In genomic region chr1:246166841-246167240, GRCh38 we compare ENCODE assay signal across 15 cellular contexts.
DNase-seq lines count a peak whose midpoint lies in the region; TF ChIP-seq lines count a peak whose summit lies in the region.
"Had no signal": no experiment of that assay in that cellular context is flagged by ENCODE, and none has a peak within 500 bp of the region (broad histone marks: within the 10 kb centered on the region; RNA-seq: fewer than 3 reads in every experiment).

No MANE protein-coding gene starts in this region.

- no peak overlapping the region for H3K4me3 ChIP-seq in CD8-positive, alpha-beta memory T cell (ENCODE audit: low read length)
- H3K4me3 ChIP-seq: BLaER1, GM23338 had no signal

- no peaks in the 10 kb centered on the region for H3K27me3 Mint-ChIP-seq in CD8-positive, alpha-beta memory T cell
- no peaks in the 10 kb centered on the region for H3K27me3 Mint-ChIP-seq in glutamatergic neuron (ENCODE audit: unreplicated experiment)
- H3K27me3 Mint-ChIP-seq in activated CD4-positive, alpha-beta memory T cell treated with anti-CD3 and anti-CD28 coated beads, Interleukin-2, amount 10 ng/mL, durations not matched to agents 7 days and 5 days = no peaks in the 10 kb centered on the region

- TF ChIP-seq CTCF in glutamatergic neuron (IDR thresholded peaks at IDR 0.05; ENCODE audit: partially characterized antibody, unreplicated experiment) = no peak

- no peaks in the 10 kb centered on the region for H3K9me3 ChIP-seq in CD8-positive, alpha-beta memory T cell (ENCODE audit: low read length)
- H3K9me3 ChIP-seq: BLaER1 had no signal

- H3K4me1 ChIP-seq in CD8-positive, alpha-beta memory T cell (ENCODE audit: insufficient read depth, low read length) = no peaks in the 10 kb centered on the region
- H3K4me1 ChIP-seq: BLaER1 had no signal

- POLR2A ChIA-PET in CD8-positive, alpha-beta memory T cell (lab: Charles Lee) = no interaction called here
- POLR2A ChIA-PET in activated CD4-positive, alpha-beta memory T cell treated with anti-CD3 and anti-CD28 coated beads, Interleukin-2, amount 10 ng/mL, durations not matched to agents 7 days and 5 days (lab: Charles Lee) = no interaction called here

- no peaks in the 10 kb centered on the region for H3K27me3 ChIP-seq in CD8-positive, alpha-beta memory T cell (ENCODE audit: insufficient read depth, low read length, poor library complexity, severe bottlenecking)
- H3K27me3 ChIP-seq: BLaER1 had no signal

- DNase-seq in DMS53 (lab: John Stamatoyannopoulos, UW) (peak; percentile 62), DMS53 treated with DMSO at 0.1 percent for 48 hours (lab: John Stamatoyannopoulos, UW; ENCODE audit: unreplicated experiment) (no peak), NCI-H748 treated with DMSO at 0.1 percent for 48 hours (lab: John Stamatoyannopoulos, UW) (peak; percentile 76), glutamatergic neuron (no peak), cardiac septum (ENCODE audit: low spot score) (no peak), amniotic stem cell (lab: John Stamatoyannopoulos, UW) (no peak)
- DNase-seq in CD8-positive, alpha-beta memory T cell = no peak
- no peak for DNase-seq in activated CD4-positive, alpha-beta memory T cell treated with anti-CD3 and anti-CD28 coated beads, Interleukin-2, amount 10 ng/mL, durations not matched to agents 7 days and 5 days
- DNase-seq: 8988T, GF-D8, NCI-H1694 treated with DMSO at 0.1 percent for 48 hours, Right ventricle myocardium superior had no signal

- no peak overlapping the region for H3K27ac Mint-ChIP-seq in CD8-positive, alpha-beta memory T cell
- peak overlapping the region; percentile 14 for H3K27ac Mint-ChIP-seq in glutamatergic neuron (ENCODE audit: unreplicated experiment)
- no peak overlapping the region for H3K27ac Mint-ChIP-seq in activated CD4-positive, alpha-beta memory T cell treated with anti-CD3 and anti-CD28 coated beads, Interleukin-2, amount 10 ng/mL, durations not matched to agents 7 days and 5 days
- H3K27ac Mint-ChIP-seq: GM23338; T-helper 1 cell treated with Interleukin-12 subunit alpha and Interleukin-12 subunit beta and Interleukin-4 antibody, amounts not matched to agents 30 μg/mL and 1 μg/mL, for 36 hours had no signal

- H3K36me3 Mint-ChIP-seq in CD8-positive, alpha-beta memory T cell = peaks cover 4 to 11% (median 11%) of the 10 kb centered on the region in 3 donors
- no peaks in the 10 kb centered on the region for H3K36me3 Mint-ChIP-seq in glutamatergic neuron (ENCODE audit: unreplicated experiment)
- H3K36me3 Mint-ChIP-seq in activated CD4-positive, alpha-beta memory T cell treated with anti-CD3 and anti-CD28 coated beads, Interleukin-2, amount 10 ng/mL, durations not matched to agents 7 days and 5 days (ENCODE audit: low read depth) = no peaks in the 10 kb centered on the region

- H3K9me3 Mint-ChIP-seq in CD8-positive, alpha-beta memory T cell = no peaks in the 10 kb centered on the region
- H3K9me3 Mint-ChIP-seq in glutamatergic neuron (ENCODE audit: unreplicated experiment) = no peaks in the 10 kb centered on the region
- H3K9me3 Mint-ChIP-seq in activated CD4-positive, alpha-beta memory T cell treated with anti-CD3 and anti-CD28 coated beads, Interleukin-2, amount 10 ng/mL, durations not matched to agents 7 days and 5 days = no peaks in the 10 kb centered on the region
- H3K9me3 Mint-ChIP-seq: GM23338; T-helper 1 cell treated with Interleukin-12 subunit alpha and Interleukin-12 subunit beta and Interleukin-4 antibody, amounts not matched to agents 30 μg/mL and 1 μg/mL, for 36 hours had no signal

- no peaks in the 10 kb centered on the region for H3K4me1 Mint-ChIP-seq in CD8-positive, alpha-beta memory T cell
- peaks cover 16% of the 10 kb centered on the region for H3K4me1 Mint-ChIP-seq in glutamatergic neuron (ENCODE audit: low read depth, unreplicated experiment)
- H3K4me1 Mint-ChIP-seq in activated CD4-positive, alpha-beta memory T cell treated with anti-CD3 and anti-CD28 coated beads, Interleukin-2, amount 10 ng/mL, durations not matched to agents 7 days and 5 days = no peaks in the 10 kb centered on the region

- intact Hi-C loops in cardiac septum (cut with DNase I) = no loop called here

- no peak overlapping the region for H3K4me3 Mint-ChIP-seq in CD8-positive, alpha-beta memory T cell
- no peak overlapping the region for H3K4me3 Mint-ChIP-seq in glutamatergic neuron (ENCODE audit: unreplicated experiment)
- no peak overlapping the region for H3K4me3 Mint-ChIP-seq in activated CD4-positive, alpha-beta memory T cell treated with anti-CD3 and anti-CD28 coated beads, Interleukin-2, amount 10 ng/mL, durations not matched to agents 7 days and 5 days
- H3K4me3 Mint-ChIP-seq: GM23338; T-helper 1 cell treated with Interleukin-12 subunit alpha and Interleukin-12 subunit beta and Interleukin-4 antibody, amounts not matched to agents 30 μg/mL and 1 μg/mL, for 36 hours had no signal

- CTCF ChIA-PET in CD8-positive, alpha-beta memory T cell (lab: Charles Lee) = no interaction called here
- CTCF ChIA-PET in activated CD4-positive, alpha-beta memory T cell treated with anti-CD3 and anti-CD28 coated beads, Interleukin-2, amount 10 ng/mL, durations not matched to agents 7 days and 5 days (lab: Charles Lee) = no interaction called here

- H3K36me3 ChIP-seq in CD8-positive, alpha-beta memory T cell (ENCODE audit: insufficient read depth, low read length) = no peaks in the 10 kb centered on the region
- H3K36me3 ChIP-seq: BLaER1 had no signal

- peak overlapping the region; percentile 57 for H3K27ac ChIP-seq in CD8-positive, alpha-beta memory T cell (ENCODE audit: low read depth, low read length)
- H3K27ac ChIP-seq: BLaER1 had no signal

Comparison
In these comparisons a context has a peak if more than half of its experiments do, and no peak if none do; other contexts are left out.
1. DNase-seq: peak in DMS53 (single experiment) and NCI-H748 treated with DMSO at 0.1 percent for 48 hours (single experiment); none in DMS53 treated with DMSO at 0.1 percent for 48 hours (single experiment), CD8-positive, alpha-beta memory T cell (0 of 5), glutamatergic neuron (single experiment), cardiac septum (single experiment), activated CD4-positive, alpha-beta memory T cell treated with anti-CD3 and anti-CD28 coated beads, Interleukin-2, amount 10 ng/mL, durations not matched to agents 7 days and 5 days (single experiment) and amniotic stem cell (single experiment).